Comparison of ENCODE assay signal across 9 cellular contexts in genomic region chr20:56422131-56422823, GRCh38. TPM values are rescaled to one million over a fixed set of nuclear protein-coding genes. Genes with fewer than 3 reads are reported as not detected.
DNase-seq lines count a peak whose midpoint lies in the region; ATAC-seq and TF ChIP-seq lines count a peak whose summit lies in the region.
"Had no signal": no experiment of that assay in that cellular context is flagged by ENCODE, and none has a peak within 500 bp of the region (broad histone marks: within the 10 kb centered on the region; RNA-seq: fewer than 3 reads in every experiment).

No MANE protein-coding gene starts in this region.

- H3K9ac ChIP-seq in trophoblast cell (ENCODE audit: low read length) = no peak overlapping the region

- H3K27me3 ChIP-seq in trophoblast cell (ENCODE audit: insufficient read depth, low read length) = no peaks in the 10 kb centered on the region

- no peak overlapping the region for H2AK5ac ChIP-seq in trophoblast cell (ENCODE audit: low read length)

- H3K18ac ChIP-seq in trophoblast cell (ENCODE audit: low read length) = no peak overlapping the region

- H2BK12ac ChIP-seq in trophoblast cell (ENCODE audit: low read length) = peak overlapping the region; percentile 73

- TF ChIP-seq POLR2A in GM18505 (IDR thresholded peaks at IDR 0.05; ENCODE audit: borderline replicate concordance, extremely low read depth, insufficient read depth, insufficient read length) = no peak

- no peak for TF ChIP-seq CTCF in cardiac fibroblast (IDR thresholded peaks at IDR 0.05; ENCODE audit: low read depth, low read length)

- H3K27ac ChIP-seq in trophoblast cell (ENCODE audit: low read depth, low read length) = no peak overlapping the region

- H2BK5ac ChIP-seq in trophoblast cell (ENCODE audit: low read depth, low read length, poor library complexity) = no peak overlapping the region

- no peaks in the 10 kb centered on the region for H3K36me3 ChIP-seq in trophoblast cell (ENCODE audit: control insufficient read depth in 1 of 2, insufficient read depth in 2 of 2, low read length in 2 of 2)

- no peak overlapping the region for H2BK120ac ChIP-seq in trophoblast cell (ENCODE audit: insufficient read depth, low read length, poor library complexity)

- H3K14ac ChIP-seq in trophoblast cell (ENCODE audit: low read length) = no peak overlapping the region

- no CpG with 5 or more reads among the region's 8 CpGs for WGBS in trophoblast cell (ENCODE audit: extremely low coverage, insufficient coverage, insufficient read length)

- H3K23ac ChIP-seq in trophoblast cell (ENCODE audit: low read length) = no peak overlapping the region

- no peak overlapping the region for H4K12ac ChIP-seq in trophoblast cell (ENCODE audit: low read depth, low read length)

- no peaks in the 10 kb centered on the region for H3K79me1 ChIP-seq in trophoblast cell (ENCODE audit: low read length)

- H3K4me2 ChIP-seq in trophoblast cell (ENCODE audit: low read length) = no peak overlapping the region

- no peak overlapping the region for H3K4ac ChIP-seq in trophoblast cell (ENCODE audit: low read depth, low read length)

- H3K4me3 ChIP-seq in cardiac fibroblast (replicated peaks in 1 of 2; ENCODE audit: low read depth in 2 of 2, low read length in 2 of 2) (no peak overlapping the region), trophoblast cell (ENCODE audit: low read depth, low read length) (no peak overlapping the region)

- no peak overlapping the region for H4K8ac ChIP-seq in trophoblast cell (ENCODE audit: low read depth, low read length)

- H3K79me2 ChIP-seq in trophoblast cell (ENCODE audit: control insufficient read depth, insufficient read depth, low read length, poor library complexity) = no peaks in the 10 kb centered on the region

- ATAC-seq in HG03432 (IDR thresholded peaks at IDR 0.05; ENCODE audit: unreplicated experiment) (no peak), GM18505 (IDR thresholded peaks at IDR 0.05; ENCODE audit: unreplicated experiment) (no peak)

- no peak overlapping the region for H2AFZ ChIP-seq in trophoblast cell (ENCODE audit: insufficient read depth, low read length, poor library complexity)

- peak; percentile 74 for DNase-seq in SIG-M5 treated with dmso at 0.1 percent for 504 hours (lab: John Stamatoyannopoulos, UW; ENCODE audit: unreplicated experiment)
- no peak for DNase-seq in SIG-M5 (lab: John Stamatoyannopoulos, UW)
- DNase-seq in NOMO-1 treated with DMSO at 0.1 percent for 48 hours (lab: John Stamatoyannopoulos, UW; ENCODE audit: unreplicated experiment) = peak; percentile 14
- peak; percentile 76 for DNase-seq in cardiac fibroblast (ENCODE audit: low read depth in 2 of 2)
- DNase-seq in trophoblast cell = peak; percentile 18 to 65
- no peak for DNase-seq in NCI-H1930 (lab: John Stamatoyannopoulos, UW)
- DNase-seq: activated B cell treated with CpG ODN at 0.5 μM for 24 hours had no signal

- no peaks in the 10 kb centered on the region for H3K9me3 ChIP-seq in trophoblast cell (ENCODE audit: insufficient read depth, low read depth, low read length)

- H4K91ac ChIP-seq in trophoblast cell (ENCODE audit: low read depth, low read length) = no peak overlapping the region

- H3K4me1 ChIP-seq in trophoblast cell (ENCODE audit: control insufficient read depth in 1 of 2, insufficient read depth in 2 of 2, low read length in 2 of 2) = peaks cover 3 to 8% of the 10 kb centered on the region in 2 experiments

RNA-seq across cellular contexts. Expression of gene CASS4, which starts 10.2 kb away (rescaled TPM):
- polyA plus RNA-seq in trophoblast cell (2013) = 0.22 and 0.29 TPM in 2 replicates

RNA-seq across cellular contexts. Expression of gene CSTF1, which starts 29.8 kb away (rescaled TPM):
- 29.1 and 30.3 TPM in 2 replicates for polyA plus RNA-seq in trophoblast cell (2013)

RNA-seq across cellular contexts. Expression of gene AURKA, which starts 30.3 kb away (rescaled TPM):
- 77.5 and 77.9 TPM in 2 replicates for polyA plus RNA-seq in trophoblast cell (2013)

RNA-seq across cellular contexts. Expression of gene RTF2, which starts 46.1 kb away (rescaled TPM):
- polyA plus RNA-seq in trophoblast cell (2013) = 61.2 and 61.7 TPM in 2 replicates

Comparison
In these comparisons a context has a peak if more than half of its experiments do, and no peak if none do; other contexts are left out.
1. DNase-seq: peak in SIG-M5 treated with dmso at 0.1 percent for 504 hours (single experiment), NOMO-1 treated with DMSO at 0.1 percent for 48 hours (single experiment), cardiac fibroblast (2 of 2) and trophoblast cell (2 of 2); none in SIG-M5 (single experiment) and NCI-H1930 (0 of 2).